ENCODE assay signal across 9 cellular contexts in genomic region chr20:23419657-23419994, GRCh38. TPM values are rescaled to one million over a fixed set of nuclear protein-coding genes. Genes with fewer than 3 reads are reported as not detected.
DNase-seq lines count a peak whose midpoint lies in the region; ATAC-seq and TF ChIP-seq lines count a peak whose summit lies in the region.
"Had no signal": no experiment of that assay in that cellular context is flagged by ENCODE, and none has a peak within 500 bp of the region (broad histone marks: within the 10 kb centered on the region; RNA-seq: fewer than 3 reads in every experiment).

No MANE protein-coding gene starts in this region.

- intact Hi-C loops in CD8-positive, alpha-beta T cell (cut with DNase I, micrococcal nuclease), result no loop called here
- intact Hi-C loops in PC-9 (cut with micrococcal nuclease; ENCODE audit: unreplicated experiment) (no loop called here), ovary (cut with DNase I) (loop anchor here in 1 of 4 donors (10.0 kb wide), 1 partner anchor 65 kb away; the partner anchor contains the start of gene NXT1)

- H3F3A ChIP-seq in PC-9 (ENCODE audit: insufficient read depth, low read depth), result peaks cover 8% of the 10 kb centered on the region

- H3K4me2 ChIP-seq in PC-9, result peak overlapping the region; percentile 82

- no peak overlapping the region for H3K27ac ChIP-seq in CD8-positive, alpha-beta T cell (ENCODE audit: low read depth, low read length)
- peak overlapping the region; percentile 22; the same call in 1 of the 2 replicates for H3K27ac ChIP-seq in PC-9
- H3K27ac ChIP-seq in endodermal cell (ENCODE audit: low read depth, low read length), result no peak overlapping the region
- peak overlapping the region in 1 of 2 donors; percentile 23 for H3K27ac ChIP-seq in ovary

- no peak for TF ChIP-seq CTCF in CD8-positive, alpha-beta T cell (IDR thresholded peaks at IDR 0.05)
- no peak for TF ChIP-seq CTCF in PC-9 (conservative IDR thresholded peaks at IDR 0.05)
- no peak for TF ChIP-seq CTCF in endodermal cell (conservative IDR thresholded peaks at IDR 0.05)
- no peak for TF ChIP-seq CTCF in ovary (IDR thresholded peaks at IDR 0.05)
- no peak for TF ChIP-seq CTCF in GM10248 (IDR thresholded peaks at IDR 0.05; ENCODE audit: control extremely low read depth, extremely low read depth, low read depth, missing control alignments)

- BruUV-seq in PC-9 (replicated peaks; lab: Mats Ljungman, UMichigan), result no TSS peak

- no peaks in the 10 kb centered on the region for H3K9me3 ChIP-seq in CD8-positive, alpha-beta T cell (ENCODE audit: low read length)
- H3K9me3 ChIP-seq in PC-9 (ENCODE audit: insufficient read depth, low read depth) (no peaks in the 10 kb centered on the region), endodermal cell (ENCODE audit: control insufficient read depth, low read length) (no peaks in the 10 kb centered on the region), ovary (no peaks in the 10 kb centered on the region)

- no peak for DNase-seq in CD8-positive, alpha-beta T cell
- no peak for DNase-seq in PC-9
- no peak for DNase-seq in endodermal cell
- DNase-seq in ovary, result no peak
- no peak for DNase-seq in GM10248 (ENCODE audit: extremely low spot score)
- DNase-seq in NCI-H2227 (lab: John Stamatoyannopoulos, UW; ENCODE audit: unreplicated experiment), result no peak
- DNase-seq: NCI-H187 had no signal

- peak overlapping the region; percentile 89 for H3K27ac Mint-ChIP-seq in CD8-positive, alpha-beta T cell
- H3K27ac Mint-ChIP-seq in endodermal cell, result no peak overlapping the region

- H3K36me3 Mint-ChIP-seq in CD8-positive, alpha-beta T cell, result no peaks in the 10 kb centered on the region
- H3K36me3 Mint-ChIP-seq in endodermal cell (ENCODE audit: low read depth), result peaks cover 6% of the 10 kb centered on the region

- WGBS in endodermal cell (ENCODE audit: insufficient coverage in 1 of 2, insufficient read length in 1 of 2), 2 experiments, result 79 to 80% methylated on average over 5 of the region's 5 CpGs
- 11 to 13% (median 12%) methylated on average over 5 of the region's 5 CpGs for WGBS in ovary, 3 donors

- ATAC-seq in CD8-positive, alpha-beta T cell, result no peak
- ATAC-seq in HG03565 (IDR thresholded peaks at IDR 0.05; ENCODE audit: unreplicated experiment) (no peak), GM18502 (IDR thresholded peaks at IDR 0.05; ENCODE audit: poor library complexity, unreplicated experiment) (no peak)

- peaks cover 23% of the 10 kb centered on the region for H3K4me1 ChIP-seq in CD8-positive, alpha-beta T cell (ENCODE audit: insufficient read depth, low read length)
- H3K4me1 ChIP-seq in PC-9 (replicated peaks; ENCODE audit: insufficient read depth) (peaks cover 10% of the 10 kb centered on the region), endodermal cell (ENCODE audit: control insufficient read depth, insufficient read depth, low read length) (peaks cover 3% of the 10 kb centered on the region), ovary (ENCODE audit: insufficient read depth) (peaks cover 2% of the 10 kb centered on the region)

- H3K27me3 Mint-ChIP-seq in CD8-positive, alpha-beta T cell (ENCODE audit: low read depth), result no peaks in the 10 kb centered on the region
- no peaks in the 10 kb centered on the region for H3K27me3 Mint-ChIP-seq in endodermal cell (ENCODE audit: insufficient read depth)

- H3K4me1 Mint-ChIP-seq in CD8-positive, alpha-beta T cell (ENCODE audit: low read depth), result peaks cover 70% of the 10 kb centered on the region
- peaks cover 23% of the 10 kb centered on the region for H3K4me1 Mint-ChIP-seq in endodermal cell

- TF ChIP-seq EP300 in ovary (IDR thresholded peaks at IDR 0.05), result no peak

- H3K79me2 ChIP-seq in PC-9 (ENCODE audit: low read depth), result peaks cover 59% of the 10 kb centered on the region

- H3K4me3 ChIP-seq in CD8-positive, alpha-beta T cell (ENCODE audit: low read depth, low read length), result peak overlapping the region; percentile 85
- H3K4me3 ChIP-seq in PC-9 (peak overlapping the region; percentile 78), endodermal cell (ENCODE audit: low read length) (peak overlapping the region; percentile 75), ovary (peak overlapping the region; percentile 99)

- no peak overlapping the region for H2AFZ ChIP-seq in PC-9

- CTCF ChIA-PET in CD8-positive, alpha-beta T cell (lab: Charles Lee), result interaction anchor here (1.2 to 7.3 kb wide), 4 partner anchors 16 to 187 kb away, joined by 3 to 50 read pairs (median 6); partner anchors contain the start of gene NXT1
- CTCF ChIA-PET in PC-9 (lab: Charles Lee) (interaction anchor here (0.6 kb wide), 1 partner anchor 18 kb away, joined by 4 read pairs; no protein-coding TSS in a partner anchor), GM10248 (lab: Yijun Ruan, JAX) (interaction anchor here (0.8 to 9.8 kb wide), 9 partner anchors 10 to 62 kb away, joined by 3 to 73 read pairs (median 5); no protein-coding TSS in a partner anchor)

- H3K36me3 ChIP-seq in CD8-positive, alpha-beta T cell (ENCODE audit: insufficient read depth, low read length), result no peaks in the 10 kb centered on the region
- 0 out of 2 replicates have a peak, but pooled peaks cover 6% of the 10 kb centered on the region for H3K36me3 ChIP-seq in PC-9 (ENCODE audit: low read depth)
- H3K36me3 ChIP-seq in endodermal cell (ENCODE audit: control insufficient read depth, insufficient read depth, low read length), result no peaks in the 10 kb centered on the region
- H3K36me3 ChIP-seq in ovary, result no peaks in the 10 kb centered on the region

- H3K4me3 Mint-ChIP-seq in CD8-positive, alpha-beta T cell, result peak overlapping the region; percentile 87
- peak overlapping the region; percentile 75 for H3K4me3 Mint-ChIP-seq in endodermal cell

- peak overlapping the region; percentile 0 for H3K9ac ChIP-seq in endodermal cell (ENCODE audit: extremely low read depth, low read length, poor library complexity, severe bottlenecking)

- H4K20me1 ChIP-seq in PC-9 (ENCODE audit: insufficient read depth), result peaks cover 27% of the 10 kb centered on the region

- no peaks in the 10 kb centered on the region for H3K9me2 ChIP-seq in PC-9 (ENCODE audit: insufficient read depth)

- no peak for TF ChIP-seq POLR2A in ovary (IDR thresholded peaks at IDR 0.05)

- H3K27me3 ChIP-seq in CD8-positive, alpha-beta T cell (ENCODE audit: insufficient read depth, low read length), result peaks cover 2% of the 10 kb centered on the region
- H3K27me3 ChIP-seq in PC-9 (ENCODE audit: insufficient read depth, low read depth) (no peaks in the 10 kb centered on the region), endodermal cell (ENCODE audit: control insufficient read depth, insufficient read depth, low read length, poor library complexity, severe bottlenecking) (no peaks in the 10 kb centered on the region), ovary (no peaks in the 10 kb centered on the region)

- POLR2A ChIA-PET in CD8-positive, alpha-beta T cell (lab: Charles Lee), result interaction anchor here (1.2 to 5.8 kb wide), 2 partner anchors 14 to 69 kb away, joined by 5 to 57 read pairs; partner anchors contain the start of gene NXT1
- POLR2A ChIA-PET in PC-9 (lab: Charles Lee; ENCODE audit: unreplicated experiment) (interaction anchor here (0.6 kb wide), 1 partner anchor 601 kb away, joined by 3 read pairs; no protein-coding TSS in a partner anchor), GM10248 (lab: Yijun Ruan, JAX) (no interaction called here)

- no peaks in the 10 kb centered on the region for H3K9me3 Mint-ChIP-seq in CD8-positive, alpha-beta T cell
- no peaks in the 10 kb centered on the region for H3K9me3 Mint-ChIP-seq in endodermal cell

RNA-seq across cellular contexts. Expression of gene NAPB, which starts 1.7 kb away (rescaled TPM):
- total RNA-seq in CD8-positive, alpha-beta T cell, result 10 to 100 TPM; 10.9 to 11.7 TPM
- 13.8 and 16.5 TPM in 2 replicates for total RNA-seq in PC-9 (2021)
- total RNA-seq in endodermal cell, result 10 to 100 TPM; 15.7 to 16.5 TPM
- polyA plus RNA-seq in endodermal cell (2013, experiment 1 of 2), result 16.4 TPM
- 16.6 TPM for polyA plus RNA-seq in endodermal cell (2013, experiment 2 of 2)
- 10 to 100 TPM; 11.8 to 17.9 (median 13.6) TPM for total RNA-seq in ovary
- 10 to 100 TPM in 1 of 2 donors, 1 to 10 TPM in 1; 9.3 to 11.3 TPM for polyA plus RNA-seq in ovary

RNA-seq across cellular contexts. Expression of gene CSTL1, which starts 19.9 kb away (rescaled TPM):
- total RNA-seq in CD8-positive, alpha-beta T cell, result not detected
- not detected in 2 replicates for total RNA-seq in PC-9 (2021)
- not detected for total RNA-seq in endodermal cell
- polyA plus RNA-seq in endodermal cell (2013, experiment 1 of 2), result not detected
- polyA plus RNA-seq in endodermal cell (2013, experiment 2 of 2), result not detected
- not detected for total RNA-seq in ovary
- not detected for polyA plus RNA-seq in ovary

RNA-seq across cellular contexts. Expression of gene CST11, which starts 33.0 kb away (rescaled TPM):
- total RNA-seq in CD8-positive, alpha-beta T cell, result not detected
- not detected in 2 replicates for total RNA-seq in PC-9 (2021)
- under 1 TPM in 1 of 2 donors, not detected in 1; 0.69 TPM for total RNA-seq in endodermal cell
- polyA plus RNA-seq in endodermal cell (2013, experiment 1 of 2), result not detected
- not detected for polyA plus RNA-seq in endodermal cell (2013, experiment 2 of 2)
- not detected for total RNA-seq in ovary
- polyA plus RNA-seq in ovary, result not detected

RNA-seq across cellular contexts. Expression of gene GZF1, which starts 57.6 kb away (rescaled TPM):
- total RNA-seq in CD8-positive, alpha-beta T cell, result 10 to 100 TPM; 44.9 to 49.5 TPM
- total RNA-seq in PC-9 (2021), result 8.1 and 11.1 TPM in 2 replicates
- 10 to 100 TPM; 12.2 to 15.5 TPM for total RNA-seq in endodermal cell
- polyA plus RNA-seq in endodermal cell (2013, experiment 1 of 2), result 13.5 TPM
- 10.4 TPM for polyA plus RNA-seq in endodermal cell (2013, experiment 2 of 2)
- 10 to 100 TPM in 6 of 7 donors, 1 to 10 TPM in 1; 9.8 to 31.4 (median 21.4) TPM for total RNA-seq in ovary
- polyA plus RNA-seq in ovary, result 1 to 10 TPM; 8.5 to 9.1 TPM
